Comparison of ENCODE assay signal across 27 cellular contexts in the genomic region with DNA sequence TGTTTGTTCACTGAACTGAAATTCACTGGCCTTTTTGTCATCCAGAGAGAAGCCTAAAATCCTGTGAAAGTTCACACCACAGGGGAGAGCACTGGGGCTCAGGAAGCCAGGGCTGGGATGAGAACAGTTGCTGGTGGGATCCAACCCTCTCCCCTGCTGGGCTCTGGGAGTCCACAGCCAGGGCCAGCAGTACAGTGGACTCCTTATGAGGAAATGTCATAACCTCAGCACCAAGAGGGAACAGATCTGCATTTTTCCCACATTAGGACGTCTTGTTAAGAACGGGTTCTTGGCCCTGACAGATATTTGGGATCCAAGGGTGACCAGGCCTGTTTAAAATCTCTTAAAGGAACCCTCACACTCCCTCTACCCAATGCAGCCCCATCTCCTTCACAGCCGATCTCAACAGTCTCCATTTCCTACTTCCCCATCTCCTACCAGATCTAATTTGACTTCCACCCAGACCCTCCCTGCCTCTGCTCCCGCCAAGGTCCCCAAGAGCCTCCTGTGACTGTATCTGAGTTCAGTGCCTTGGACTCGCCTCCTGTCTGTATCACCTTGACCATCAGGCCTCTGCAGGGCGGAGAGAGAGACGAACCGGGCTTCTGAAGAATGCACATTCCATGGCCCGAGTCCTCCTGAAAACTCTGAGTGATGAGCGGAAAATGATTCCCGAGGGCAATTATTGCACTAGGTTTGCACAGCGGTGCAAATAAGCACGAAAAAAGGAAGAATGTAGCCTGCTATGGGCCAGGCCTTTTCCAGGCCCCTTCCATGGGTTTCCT.
A peak's percentile ranks its signal among the peaks of the same experiment; 100 is the strongest.
DNase-seq lines count a peak whose midpoint lies in the region; ATAC-seq and TF ChIP-seq lines count a peak whose summit lies in the region.
"Had no signal": no experiment of that assay in that cellular context is flagged by ENCODE, and none has a peak within 500 bp of the region (broad histone marks: within the 10 kb centered on the region; RNA-seq: fewer than 3 reads in every experiment).

No MANE protein-coding gene starts in this region.

- H3K27me3 ChIP-seq in right cardiac atrium (ENCODE audit: control insufficient read depth, insufficient read depth) (no peaks in the 10 kb centered on the region), transverse colon (no peaks in the 10 kb centered on the region)
- H3K27me3 ChIP-seq: BLaER1 treated with 17β-estradiol and CSF1 and Interleukin-3, amounts not matched to agents 10 nM and 100 nM; vagina had no signal

- H3K36me3 ChIP-seq in transverse colon = no peaks in the 10 kb centered on the region
- H3K36me3 ChIP-seq: BLaER1 treated with 17β-estradiol and CSF1 and Interleukin-3, amounts not matched to agents 10 nM and 100 nM; neutrophil; vagina had no signal

- H3K27me3 Mint-ChIP-seq in progenitor cell of endocrine pancreas = no peaks in the 10 kb centered on the region

- H3K27ac ChIP-seq in coronary artery (peak overlapping the region; percentile 73 to 89), right cardiac atrium (ENCODE audit: low read length) (peak overlapping the region; percentile 79), transverse colon (peak overlapping the region; percentile 66 to 79 (median 78))
- H3K27ac ChIP-seq: BLaER1 treated with 17β-estradiol and CSF1 and Interleukin-3, amounts not matched to agents 10 nM and 100 nM; HL-60; neutrophil; vagina had no signal

- H3K4me3 Mint-ChIP-seq in progenitor cell of endocrine pancreas (ENCODE audit: low read depth) = no peak overlapping the region
- H3K4me3 Mint-ChIP-seq: activated CD4-positive, alpha-beta memory T cell treated with anti-CD3 and anti-CD28 coated beads, Interleukin-2, amount 10 ng/mL, durations not matched to agents 7 days and 5 days; activated naive CD4-positive, alpha-beta T cell treated with anti-CD3 and anti-CD28 coated beads, Interleukin-2, amount 50 U/mL, for 24 hours; central memory CD8-positive, alpha-beta T cell; T-helper 17 cell had no signal

- peaks cover 30% of the 10 kb centered on the region for H3K4me1 Mint-ChIP-seq in progenitor cell of endocrine pancreas (ENCODE audit: low read depth)
- H3K4me1 Mint-ChIP-seq: activated CD4-positive, alpha-beta memory T cell treated with anti-CD3 and anti-CD28 coated beads, Interleukin-2, amount 10 ng/mL, durations not matched to agents 7 days and 5 days; activated naive CD4-positive, alpha-beta T cell treated with anti-CD3 and anti-CD28 coated beads, Interleukin-2, amount 50 U/mL, for 24 hours; central memory CD8-positive, alpha-beta T cell; T-helper 17 cell had no signal

- TF ChIP-seq EP300 in transverse colon (IDR thresholded peaks at IDR 0.05; ENCODE audit: low read depth) = no peak

- WGBS in right cardiac atrium = 71% methylated on average over 13 of the region's 13 CpGs
- WGBS in transverse colon (ENCODE audit: low coverage in 1 of 2), 2 donors = 72 to 84% methylated on average over 4 to 13 of the region's 13 CpGs

- H3K9me3 ChIP-seq in right cardiac atrium (ENCODE audit: control insufficient read depth, low read length) (no peaks in the 10 kb centered on the region), transverse colon (no peaks in the 10 kb centered on the region)
- H3K9me3 ChIP-seq: neutrophil had no signal

- peaks cover 9% of the 10 kb centered on the region for H3K36me3 Mint-ChIP-seq in progenitor cell of endocrine pancreas (ENCODE audit: insufficient read depth)
- H3K36me3 Mint-ChIP-seq: activated naive CD4-positive, alpha-beta T cell treated with anti-CD3 and anti-CD28 coated beads, Interleukin-2, amount 50 U/mL, for 24 hours had no signal

- TF ChIP-seq POLR2A in transverse colon (IDR thresholded peaks at IDR 0.05) = no peak

- H3K4me1 ChIP-seq in right cardiac atrium (ENCODE audit: control insufficient read depth, insufficient read depth, low read length) = peaks cover 14% of the 10 kb centered on the region
- peaks cover 4 to 32% (median 24%) of the 10 kb centered on the region in 4 donors for H3K4me1 ChIP-seq in transverse colon

- TF ChIP-seq CTCF in coronary artery (IDR thresholded peaks at IDR 0.05) = no peak
- no peak for TF ChIP-seq CTCF in progenitor cell of endocrine pancreas (IDR thresholded peaks at IDR 0.05; ENCODE audit: unreplicated experiment)
- no peak for TF ChIP-seq CTCF in transverse colon (IDR thresholded peaks at IDR 0.05)

- peaks cover 11% of the 10 kb centered on the region for H3K9me3 Mint-ChIP-seq in progenitor cell of endocrine pancreas (ENCODE audit: low read depth)
- H3K9me3 Mint-ChIP-seq: activated naive CD4-positive, alpha-beta T cell treated with anti-CD3 and anti-CD28 coated beads, Interleukin-2, amount 50 U/mL, for 24 hours had no signal

- DNase-seq in coronary artery (ENCODE audit: low spot score) = no peak
- DNase-seq in right cardiac atrium = peak in 1 of 3 donors; percentile 37
- no peak for DNase-seq in progenitor cell of endocrine pancreas (ENCODE audit: low spot score, unreplicated experiment)
- no peak for DNase-seq in transverse colon
- no peak for DNase-seq in NCI-H1092 treated with DMSO at 0.1 percent for 48 hours (lab: John Stamatoyannopoulos, UW)
- no peak for DNase-seq in kidney tubule cell (ENCODE audit: low spot score)
- no peak for DNase-seq in NCI-H524 treated with DMSO at 0.1 percent for 48 hours (lab: John Stamatoyannopoulos, UW)
- DNase-seq: activated CD4-positive, alpha-beta memory T cell treated with anti-CD3 and anti-CD28 coated beads, Interleukin-2, amount 10 ng/mL, durations not matched to agents 7 days and 5 days; activated CD4-positive, alpha-beta T cell treated with anti-CD3 and anti-CD28 coated beads for 1 hour; COR-L47; H7; Karpas-422; kidney glomerular epithelial cell; MV-4-11; NCI-H2107; NCI-H446 treated with DMSO at 0.1 percent for 48 hours; stimulated activated CD4-positive, alpha-beta T cell treated with anti-CD3 and anti-CD28 coated beads, Interleukin-4, amount 100 ng/mL, for 1 hour; T-helper 17 cell had no signal

- H3K27ac Mint-ChIP-seq in progenitor cell of endocrine pancreas = peak overlapping the region; percentile 75
- H3K27ac Mint-ChIP-seq: activated CD4-positive, alpha-beta memory T cell treated with anti-CD3 and anti-CD28 coated beads, Interleukin-2, amount 10 ng/mL, durations not matched to agents 7 days and 5 days; activated naive CD4-positive, alpha-beta T cell treated with anti-CD3 and anti-CD28 coated beads, Interleukin-2, amount 50 U/mL, for 24 hours; activated T-helper 2 cell treated with anti-CD3 and anti-CD28 coated beads, Interferon-gamma antibody, Interleukin-2, Interleukin-4, amounts not matched to agents 10 μg/mL and 5 μg/mL and 100 μg/mL, durations not matched to agents 14 hours and 24 hours and 36 hours; T-helper 17 cell had no signal

- in situ Hi-C loops in transverse colon (cut with MboI; ENCODE audit: low pct_ligation_motif_present in 1 of 4, low pct_unique_long_range_greater_than_20kb in 1 of 4, low sequenced_read_pairs in 3 of 4) = no loop called here

- ATAC-seq in right cardiac atrium (peak; percentile 78 to 85), HG03378 (IDR thresholded peaks at IDR 0.05; ENCODE audit: unreplicated experiment) (no peak)
- ATAC-seq: SK-N-SH treated with all-trans-retinoic acid at 6 μM for 48 hours, T-helper 17 cell had no signal

- peak overlapping the region; percentile 20 for H3K4me3 ChIP-seq in coronary artery
- H3K4me3 ChIP-seq in right cardiac atrium (ENCODE audit: low read length) = no peak overlapping the region
- H3K4me3 ChIP-seq in transverse colon = no peak overlapping the region
- H3K4me3 ChIP-seq: BLaER1 treated with 17β-estradiol and CSF1 and Interleukin-3, amounts not matched to agents 10 nM and 100 nM; vagina had no signal

- intact Hi-C loops in right cardiac atrium (cut with DNase I) = no loop called here
- intact Hi-C loops in transverse colon (cut with DNase I; ENCODE audit: low total_unique reads) = no loop called here
